8 cellular contexts compared by ENCODE assay signal in the genomic region with DNA sequence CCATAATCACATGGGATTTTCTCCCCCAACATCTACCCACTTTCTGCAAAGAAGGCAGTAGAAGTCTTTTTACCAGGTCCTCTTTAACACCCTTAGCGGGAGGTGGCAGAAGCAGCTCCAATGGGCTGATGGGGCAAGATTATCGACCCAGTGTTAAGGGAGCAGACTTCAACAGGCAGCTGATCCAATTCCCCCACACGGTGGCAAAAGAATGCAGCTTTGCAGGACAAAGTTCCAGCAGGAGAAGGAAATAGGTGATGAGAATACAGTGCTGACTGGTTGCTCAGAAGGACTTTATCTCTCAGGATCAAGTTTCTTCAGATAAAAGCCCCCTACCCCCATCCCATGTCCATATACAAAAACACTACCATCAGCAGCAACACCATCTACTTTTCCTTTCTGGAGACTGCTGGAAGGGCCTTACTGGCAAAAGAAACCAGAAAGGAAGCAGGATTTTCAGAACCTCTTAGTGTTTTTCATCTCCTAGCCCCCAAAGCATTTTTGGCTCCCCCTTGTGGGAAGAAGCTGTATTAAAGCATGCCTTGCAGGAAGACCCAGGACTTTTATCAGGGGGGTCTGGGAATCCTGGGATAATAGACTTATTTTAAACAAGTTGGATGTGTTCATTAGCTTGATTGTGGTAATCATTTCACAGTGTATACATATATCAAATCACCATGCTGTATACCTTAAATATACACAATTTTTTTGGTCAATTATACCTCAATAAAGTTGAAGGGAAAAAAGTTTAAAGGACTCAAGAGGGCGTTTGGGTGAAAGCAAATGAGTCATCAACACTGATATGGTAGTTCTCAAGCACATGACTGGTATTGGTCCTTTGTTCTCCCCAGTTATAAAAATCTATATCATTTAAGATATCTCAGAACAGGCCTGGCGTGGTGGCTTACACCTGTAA.
A peak's percentile ranks its signal among the peaks of the same experiment; 100 is the strongest.
DNase-seq lines count a peak whose midpoint lies in the region; ATAC-seq and TF ChIP-seq lines count a peak whose summit lies in the region.

No MANE protein-coding gene starts in this region.

- H3K9me3 ChIP-seq in BE2C (no peaks in the 10 kb centered on the region), PC-9 (ENCODE audit: insufficient read depth, low read depth) (no peaks in the 10 kb centered on the region)

- H3K4me3 ChIP-seq in BE2C (ENCODE audit: low read depth, low read length): no peak overlapping the region
- H3K4me3 ChIP-seq in GM12864 (ENCODE audit: low read depth, low read length): no peak overlapping the region
- no peak overlapping the region for H3K4me3 ChIP-seq in PC-9

- H3F3A ChIP-seq in PC-9 (ENCODE audit: insufficient read depth, low read depth): no peaks in the 10 kb centered on the region

- H3K4me3 Mint-ChIP-seq in memory B cell: no peak overlapping the region

- H4K20me1 ChIP-seq in PC-9 (ENCODE audit: insufficient read depth): no peaks in the 10 kb centered on the region

- DNase-seq in BE2C (peak; percentile 44), GM12864 (ENCODE audit: low read depth) (no peak), PC-9 (peak in 1 of 2 experiments; percentile 5), memory B cell (ENCODE audit: low spot score in 2 of 2) (peak; percentile 25 to 27), NCI-H1930 (lab: John Stamatoyannopoulos, UW) (no peak), cerebellum (ENCODE audit: low spot score) (no peak)
- DNase-seq in central memory CD4-positive, alpha-beta T cell: peak; percentile 3

- POLR2A ChIA-PET in PC-9 (lab: Charles Lee; ENCODE audit: unreplicated experiment): interaction anchor here (0.6 kb wide), 1 partner anchor 15 kb away, joined by 6 read pairs; no protein-coding TSS in a partner anchor

- TF ChIP-seq CTCF in BE2C (IDR thresholded peaks at IDR 0.05; ENCODE audit: low read depth, low read length) (peak; percentile 66), GM12864 (IDR thresholded peaks at IDR 0.05; ENCODE audit: low read depth, low read length, missing control alignments) (peak; percentile 43), PC-9 (conservative IDR thresholded peaks at IDR 0.05) (peak; percentile 84)

- H3K27me3 ChIP-seq in BE2C: no peaks in the 10 kb centered on the region
- H3K27me3 ChIP-seq in PC-9 (ENCODE audit: insufficient read depth, low read depth): no peaks in the 10 kb centered on the region

- H3K4me1 ChIP-seq in BE2C (no peaks in the 10 kb centered on the region), PC-9 (replicated peaks; ENCODE audit: insufficient read depth) (no peaks in the 10 kb centered on the region)

- ATAC-seq in memory B cell (ENCODE audit: low read depth) (no peak), GM19328 (IDR thresholded peaks at IDR 0.05; ENCODE audit: unreplicated experiment) (no peak)

- BruUV-seq in PC-9 (replicated peaks; lab: Mats Ljungman, UMichigan): no TSS peak

- H3K36me3 ChIP-seq in BE2C (no peaks in the 10 kb centered on the region), PC-9 (ENCODE audit: low read depth) (no peaks in the 10 kb centered on the region)

- H3K9me2 ChIP-seq in PC-9 (ENCODE audit: insufficient read depth): no peaks in the 10 kb centered on the region

- H3K4me2 ChIP-seq in PC-9: no peak overlapping the region

- H3K27ac Mint-ChIP-seq in memory B cell: no peak overlapping the region

- H3K4me1 Mint-ChIP-seq in memory B cell: no peaks in the 10 kb centered on the region

- H3K27ac ChIP-seq in PC-9: no peak overlapping the region

- CTCF ChIA-PET in PC-9 (lab: Charles Lee): interaction anchor here (0.7 to 0.8 kb wide), 3 partner anchors 70 to 557 kb away, joined by 3 to 6 read pairs (median 3); no protein-coding TSS in a partner anchor

- no peak overlapping the region for H2AFZ ChIP-seq in PC-9

- H3K36me3 Mint-ChIP-seq in memory B cell: peaks cover 2% of the 10 kb centered on the region

- H3K79me2 ChIP-seq in PC-9 (ENCODE audit: low read depth): no peaks in the 10 kb centered on the region

- intact Hi-C loops in PC-9 (cut with micrococcal nuclease; ENCODE audit: unreplicated experiment): loop anchor here (1.0 kb wide), 2 partner anchors 21 to 141 kb away; no protein-coding TSS in a partner anchor

- H3K27me3 Mint-ChIP-seq in memory B cell: no peaks in the 10 kb centered on the region

- H3K9me3 Mint-ChIP-seq in memory B cell: no peaks in the 10 kb centered on the region

Comparison
In these comparisons a context has a peak if more than half of its experiments do, and no peak if none do; other contexts are left out.
1. DNase-seq: peak in BE2C (single experiment), central memory CD4-positive, alpha-beta T cell (single experiment) and memory B cell (2 of 2); none in GM12864 (single experiment), NCI-H1930 (0 of 2) and cerebellum (single experiment).
2. Peak in every context shown above with its lines, with median percentiles within 50 percentile points of each other: CTCF ChIP-seq.